Comparison of ENCODE assay signal across 9 cellular contexts in genomic region chr7:120951826-120952225, GRCh38.
A peak's percentile ranks its signal among the peaks of the same experiment; 100 is the strongest.
DNase-seq lines count a peak whose midpoint lies in the region; ATAC-seq and TF ChIP-seq lines count a peak whose summit lies in the region.
"Had no signal": no experiment of that assay in that cellular context is flagged by ENCODE, and none has a peak within 500 bp of the region (broad histone marks: within the 10 kb centered on the region; RNA-seq: fewer than 3 reads in every experiment).

No MANE protein-coding gene starts in this region.

- no peak for ATAC-seq in RWPE2 (ENCODE audit: low read depth)
- no peak for ATAC-seq in stimulated activated memory B cell treated with anti-CD40 and anti-IgM and Interleukin-4, amounts not matched to agents 10 μg/mL and 1 μg/mL and 100 μg/mL, for 72 hours
- ATAC-seq in HG02938 (IDR thresholded peaks at IDR 0.05; ENCODE audit: unreplicated experiment) = no peak
- ATAC-seq in HG02981 (IDR thresholded peaks at IDR 0.05; ENCODE audit: unreplicated experiment) = no peak

- peaks cover 15% of the 10 kb centered on the region for H3K4me1 ChIP-seq in RWPE2 (ENCODE audit: insufficient read depth, poor library complexity, severe bottlenecking)

- H3K27ac ChIP-seq in RWPE2 (ENCODE audit: poor library complexity, severe bottlenecking) = no peak overlapping the region

- TF ChIP-seq CTCF in RWPE2 (IDR thresholded peaks at IDR 0.05; ENCODE audit: poor library complexity, severe bottlenecking) = no peak
- TF ChIP-seq CTCF in fibroblast of mammary gland (conservative IDR thresholded peaks at IDR 0.05; ENCODE audit: control insufficient read depth, insufficient read depth, low read depth, low read length) = no peak

- peak overlapping the region; percentile 88 for H3K4me3 Mint-ChIP-seq in stimulated activated memory B cell treated with anti-CD40 and anti-IgM and Interleukin-4, amounts not matched to agents 10 μg/mL and 1 μg/mL and 100 μg/mL, for 72 hours

- peak overlapping the region; percentile 98 for H3K27ac Mint-ChIP-seq in stimulated activated memory B cell treated with anti-CD40 and anti-IgM and Interleukin-4, amounts not matched to agents 10 μg/mL and 1 μg/mL and 100 μg/mL, for 72 hours

- no peaks in the 10 kb centered on the region for H3K27me3 Mint-ChIP-seq in stimulated activated memory B cell treated with anti-CD40 and anti-IgM and Interleukin-4, amounts not matched to agents 10 μg/mL and 1 μg/mL and 100 μg/mL, for 72 hours

- peaks cover 50% of the 10 kb centered on the region for H3K36me3 ChIP-seq in RWPE2 (ENCODE audit: low read depth)

- H3K4me1 Mint-ChIP-seq in stimulated activated memory B cell treated with anti-CD40 and anti-IgM and Interleukin-4, amounts not matched to agents 10 μg/mL and 1 μg/mL and 100 μg/mL, for 72 hours = peaks cover 25% of the 10 kb centered on the region

- DNase-seq in NCI-H526 treated with DMSO at 0.1 percent for 48 hours (lab: John Stamatoyannopoulos, UW) = peak; percentile 25
- DNase-seq in NCI-H526 (lab: John Stamatoyannopoulos, UW) = no peak
- no peak for DNase-seq in RWPE2 (ENCODE audit: low spot score)
- no peak for DNase-seq in fibroblast of mammary gland (ENCODE audit: low read depth)
- DNase-seq in kidney tubule cell (ENCODE audit: low spot score) = no peak
- DNase-seq: T-helper 9 cell had no signal

- no peaks in the 10 kb centered on the region for H3K9me3 Mint-ChIP-seq in stimulated activated memory B cell treated with anti-CD40 and anti-IgM and Interleukin-4, amounts not matched to agents 10 μg/mL and 1 μg/mL and 100 μg/mL, for 72 hours

- H3K9me3 ChIP-seq in RWPE2 (ENCODE audit: severe bottlenecking) = no peaks in the 10 kb centered on the region

- H3K4me3 ChIP-seq in RWPE2 (ENCODE audit: severe bottlenecking) (peak overlapping the region; percentile 48), fibroblast of mammary gland (ENCODE audit: control insufficient read depth, low read depth, low read length) (peak overlapping the region; percentile 91)

- no peaks in the 10 kb centered on the region for H3K27me3 ChIP-seq in RWPE2 (ENCODE audit: insufficient read depth, poor library complexity, severe bottlenecking)

- H3K36me3 Mint-ChIP-seq in stimulated activated memory B cell treated with anti-CD40 and anti-IgM and Interleukin-4, amounts not matched to agents 10 μg/mL and 1 μg/mL and 100 μg/mL, for 72 hours = peaks cover 11% of the 10 kb centered on the region
